ENCODE assay signal across 8 cellular contexts in genomic region chr1:53328490-53329182, GRCh38. TPM values are rescaled to one million over a fixed set of nuclear protein-coding genes. Genes with fewer than 3 reads are reported as not detected.
DNase-seq lines count a peak whose midpoint lies in the region; ATAC-seq and TF ChIP-seq lines count a peak whose summit lies in the region.

No MANE protein-coding gene starts in this region.

- H3K36me3 Mint-ChIP-seq in activated B cell treated with CpG ODN at 0.5 μM for 24 hours (ENCODE audit: low read depth) = peaks cover 9% of the 10 kb centered on the region
- H3K36me3 Mint-ChIP-seq in stimulated activated memory B cell treated with anti-CD40 and anti-IgM and Interleukin-4, amounts not matched to agents 10 μg/mL and 1 μg/mL and 100 μg/mL, for 72 hours = peaks cover 22% of the 10 kb centered on the region

- no peaks in the 10 kb centered on the region for H3K27me3 Mint-ChIP-seq in activated B cell treated with CpG ODN at 0.5 μM for 24 hours
- no peaks in the 10 kb centered on the region for H3K27me3 Mint-ChIP-seq in stimulated activated memory B cell treated with anti-CD40 and anti-IgM and Interleukin-4, amounts not matched to agents 10 μg/mL and 1 μg/mL and 100 μg/mL, for 72 hours

- H3K27ac Mint-ChIP-seq in activated B cell treated with CpG ODN at 0.5 μM for 24 hours = peak overlapping the region; percentile 84
- peak overlapping the region; percentile 91 for H3K27ac Mint-ChIP-seq in stimulated activated memory B cell treated with anti-CD40 and anti-IgM and Interleukin-4, amounts not matched to agents 10 μg/mL and 1 μg/mL and 100 μg/mL, for 72 hours

- intact Hi-C loops in Right ventricle myocardium inferior (cut with DNase I) (loop anchor here (5.0 kb wide), 1 partner anchor 49 kb away; no protein-coding TSS in a partner anchor), left cardiac atrium (cut with DNase I) (loop anchor here in 1 of 2 donors (10.0 kb wide), 1 partner anchor 56 kb away; no protein-coding TSS in a partner anchor), activated B cell treated with CpG ODN at 0.5 μM for 24 hours (cut with micrococcal nuclease) (loop anchor here (1.0 to 10.0 kb wide), 7 partner anchors 36 to 1389 kb away; partner anchors contain the start of genes CC2D1B, CYB5RL, IFT25 and LRRC42), heart left ventricle (cut with DNase I) (no loop called here), prostate gland (cut with DNase I) (no loop called here)

- peaks cover 0 to 4% (median 0%) of the 10 kb centered on the region in 9 donors for H3K27me3 ChIP-seq in heart left ventricle
- H3K27me3 ChIP-seq in prostate gland (replicated peaks; ENCODE audit: insufficient read depth) = no peaks in the 10 kb centered on the region

- TF ChIP-seq CTCF in activated B cell treated with CpG ODN at 0.5 μM for 24 hours (IDR thresholded peaks at IDR 0.05) (no peak), heart left ventricle (IDR thresholded peaks at IDR 0.05) (no peak), prostate gland (IDR thresholded peaks at IDR 0.05) (no peak)

- H3K27ac ChIP-seq in heart left ventricle = peak overlapping the region in 1 of 12 donors; percentile 22
- no peak overlapping the region for H3K27ac ChIP-seq in prostate gland

- ATAC-seq in Right ventricle myocardium inferior (no peak), left cardiac atrium (no peak), activated B cell treated with CpG ODN at 0.5 μM for 24 hours (ENCODE audit: low read depth) (no peak), heart left ventricle (no peak)
- no peak for ATAC-seq in stimulated activated memory B cell treated with anti-CD40 and anti-IgM and Interleukin-4, amounts not matched to agents 10 μg/mL and 1 μg/mL and 100 μg/mL, for 72 hours

- TF ChIP-seq POLR2A in heart left ventricle (IDR thresholded peaks at IDR 0.05) (no peak), prostate gland (IDR thresholded peaks at IDR 0.05) (no peak)

- CTCF ChIA-PET in activated B cell treated with CpG ODN at 0.5 μM for 24 hours (lab: Charles Lee) = no interaction called here

- peak overlapping the region; percentile 94 for H3K4me3 Mint-ChIP-seq in activated B cell treated with CpG ODN at 0.5 μM for 24 hours
- H3K4me3 Mint-ChIP-seq in stimulated activated memory B cell treated with anti-CD40 and anti-IgM and Interleukin-4, amounts not matched to agents 10 μg/mL and 1 μg/mL and 100 μg/mL, for 72 hours = peak overlapping the region; percentile 100

- peaks cover 14% of the 10 kb centered on the region for H3K4me1 Mint-ChIP-seq in activated B cell treated with CpG ODN at 0.5 μM for 24 hours
- peaks cover 24% of the 10 kb centered on the region for H3K4me1 Mint-ChIP-seq in stimulated activated memory B cell treated with anti-CD40 and anti-IgM and Interleukin-4, amounts not matched to agents 10 μg/mL and 1 μg/mL and 100 μg/mL, for 72 hours

- DNase-seq in Right ventricle myocardium inferior (ENCODE audit: missing footprints) = peak; percentile 52
- DNase-seq in left cardiac atrium = no peak
- DNase-seq in activated B cell treated with CpG ODN at 0.5 μM for 24 hours = no peak
- peak in 1 of 5 donors; percentile 41 for DNase-seq in heart left ventricle
- DNase-seq in NCI-H1105 (lab: John Stamatoyannopoulos, UW) = no peak
- no peak for DNase-seq in prostate gland (ENCODE audit: low spot score)
- DNase-seq in activated gamma-delta T cell treated with Interleukin-2 at 50 U/mL for 16 hours = no peak

- peak overlapping the region in 9 of 12 donors; percentile 28 to 74 (median 48) for H3K4me3 ChIP-seq in heart left ventricle
- peak overlapping the region in 1 of 2 donors; percentile 21 for H3K4me3 ChIP-seq in prostate gland

- POLR2A ChIA-PET in activated B cell treated with CpG ODN at 0.5 μM for 24 hours (lab: Charles Lee) = interaction anchor here (3.1 kb wide), 1 partner anchor 40 kb away, joined by 51 read pairs; no protein-coding TSS in a partner anchor

- H3K36me3 ChIP-seq in heart left ventricle = no peaks in the 10 kb centered on the region
- H3K36me3 ChIP-seq in prostate gland = no peaks in the 10 kb centered on the region

- H3K9me3 ChIP-seq in heart left ventricle (no peaks in the 10 kb centered on the region), prostate gland (no peaks in the 10 kb centered on the region)

- H3K9me3 Mint-ChIP-seq in activated B cell treated with CpG ODN at 0.5 μM for 24 hours = no peaks in the 10 kb centered on the region
- H3K9me3 Mint-ChIP-seq in stimulated activated memory B cell treated with anti-CD40 and anti-IgM and Interleukin-4, amounts not matched to agents 10 μg/mL and 1 μg/mL and 100 μg/mL, for 72 hours = no peaks in the 10 kb centered on the region

- WGBS in heart left ventricle, 4 donors = 49 to 75% (median 63%) methylated on average over 23 to 29 of the region's 29 CpGs
- WGBS in prostate gland = 65% methylated on average over 26 of the region's 29 CpGs

- peaks cover 0 to 34% (median 17%) of the 10 kb centered on the region in 12 donors for H3K4me1 ChIP-seq in heart left ventricle
- H3K4me1 ChIP-seq in prostate gland (replicated peaks) = peaks cover 6% of the 10 kb centered on the region

RNA-seq across cellular contexts. Expression of gene LRP8, which starts 0.8 kb away (rescaled TPM):
- total RNA-seq in Right ventricle myocardium inferior (1.2 TPM), left cardiac atrium (1 to 10 TPM; 1.7 to 4.1 TPM), activated B cell treated with CpG ODN at 0.5 μM for 24 hours (25.1 and 40.6 TPM in 2 replicates), heart left ventricle (1 to 10 TPM in 8 of 9 donors, under 1 TPM in 1; 0.75 to 8.0 (median 1.7) TPM), prostate gland (100 to 1,000 TPM in 1 of 2 donors, 1 to 10 TPM in 1; 6.7 to 130 TPM)
- 1 to 10 TPM in 1 of 2 donors, under 1 TPM in 1; 0.27 to 2.8 TPM for polyA plus RNA-seq in heart left ventricle

Comparison
In these comparisons a context has a peak if more than half of its experiments do, and no peak if none do; other contexts are left out.
1. intact Hi-C loops: an anchor here in Right ventricle myocardium inferior (5.0 kb wide) and activated B cell treated with CpG ODN at 0.5 μM for 24 hours (1.0 to 10.0 kb wide); none called in heart left ventricle and prostate gland.